Comparison of ENCODE assay signal across 7 cellular contexts in the genomic region with DNA sequence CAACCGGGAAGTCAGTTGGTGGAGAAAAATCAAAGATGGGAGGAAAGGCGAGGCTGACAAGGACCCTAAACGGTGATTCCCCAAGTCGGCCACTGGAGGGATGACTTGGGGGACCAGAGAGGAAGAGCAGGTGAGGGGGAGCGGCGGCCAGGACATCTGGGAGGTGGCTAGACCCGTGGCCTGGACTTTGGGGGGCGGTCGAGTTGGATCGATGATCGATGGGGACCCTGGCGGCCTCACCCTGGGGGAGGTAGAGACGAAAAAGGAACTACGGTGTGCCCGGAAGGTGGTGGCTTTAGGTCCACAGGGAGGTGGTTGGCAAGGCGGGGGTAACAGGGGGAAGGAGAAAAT. TPM values are rescaled to one million over a fixed set of nuclear protein-coding genes. Genes with fewer than 3 reads are reported as not detected.
DNase-seq lines count a peak whose midpoint lies in the region; ATAC-seq and TF ChIP-seq lines count a peak whose summit lies in the region.

No MANE protein-coding gene starts in this region.

- no peak for TF ChIP-seq POLR2A in ovary (IDR thresholded peaks at IDR 0.05)

- no peaks in the 10 kb centered on the region for H3K27me3 ChIP-seq in H7 (ENCODE audit: control insufficient read depth, insufficient read depth, low read length)
- no peaks in the 10 kb centered on the region for H3K27me3 ChIP-seq in RWPE2 (ENCODE audit: insufficient read depth, poor library complexity, severe bottlenecking)
- no peaks in the 10 kb centered on the region for H3K27me3 ChIP-seq in ovary

- intact Hi-C loops in ovary (cut with DNase I): no loop called here

- H3K36me3 ChIP-seq in H7 (replicated peaks; ENCODE audit: control insufficient read depth, insufficient read depth, low read length) (peaks cover 6% of the 10 kb centered on the region), RWPE2 (ENCODE audit: low read depth) (peaks cover 19% of the 10 kb centered on the region), ovary (no peaks in the 10 kb centered on the region)

- H3K4me1 ChIP-seq in RWPE2 (ENCODE audit: insufficient read depth, poor library complexity, severe bottlenecking) (peaks cover 34% of the 10 kb centered on the region), ovary (ENCODE audit: insufficient read depth) (peaks cover 40% of the 10 kb centered on the region)

- DNase-seq in H7 (peak; percentile 81), RWPE2 (ENCODE audit: low spot score) (no peak), epithelial cell of prostate (ENCODE audit: low read depth, low spot score) (no peak), ovary (peak in 2 of 5 donors; percentile 64 to 68), NCI-H226 (no peak), GF-D8 (lab: John Stamatoyannopoulos, UW) (no peak)

- peak overlapping the region; percentile 78 for H3K4me3 ChIP-seq in H7 (ENCODE audit: insufficient read depth, low read depth, low read length)
- H3K4me3 ChIP-seq in RWPE2 (ENCODE audit: severe bottlenecking): peak overlapping the region; percentile 68
- peak overlapping the region; percentile 52 for H3K4me3 ChIP-seq in ovary

- 21 to 31% (median 26%) methylated on average over 16 of the region's 16 CpGs for WGBS in ovary, 3 donors

- TF ChIP-seq EP300 in ovary (IDR thresholded peaks at IDR 0.05): no peak

- H3K9me3 ChIP-seq in RWPE2 (ENCODE audit: severe bottlenecking) (no peaks in the 10 kb centered on the region), ovary (no peaks in the 10 kb centered on the region)

- ATAC-seq in RWPE2 (ENCODE audit: low read depth) (no peak), HG02610 (IDR thresholded peaks at IDR 0.05; ENCODE audit: unreplicated experiment) (no peak)

- TF ChIP-seq CTCF in RWPE2 (IDR thresholded peaks at IDR 0.05; ENCODE audit: poor library complexity, severe bottlenecking): no peak
- no peak for TF ChIP-seq CTCF in ovary (IDR thresholded peaks at IDR 0.05)

- H3K27ac ChIP-seq in RWPE2 (ENCODE audit: poor library complexity, severe bottlenecking) (peak overlapping the region; percentile 97), epithelial cell of prostate (peak overlapping the region; percentile 99), ovary (peak overlapping the region; percentile 84 to 91)

RNA-seq across cellular contexts. Expression of a gene that starts 7.6 kb away (rescaled TPM):
- 219 and 221 TPM in 2 replicates for total RNA-seq in H7 (2014; rRNA removed; shearing (Covaris generic))
- total RNA-seq in ovary: 100 to 1,000 TPM; 602 to 917 (median 855) TPM
- polyA plus RNA-seq in ovary: 1,000 to 10,000 TPM in 1 of 2 donors, 100 to 1,000 TPM in 1; 610 to 1,254 TPM

RNA-seq across cellular contexts. Expression of a gene that starts 13.1 kb away (rescaled TPM):
- 35.1 and 50.3 TPM in 2 replicates for total RNA-seq in H7 (2014; rRNA removed; shearing (Covaris generic))
- 100 to 1,000 TPM in 5 of 7 donors, 10 to 100 TPM in 2; 44.9 to 261 (median 107) TPM for total RNA-seq in ovary
- 10 to 100 TPM; 10.1 to 26.7 TPM for polyA plus RNA-seq in ovary

RNA-seq across cellular contexts. Expression of a gene that starts 13.8 kb away (rescaled TPM):
- 78.0 and 83.1 TPM in 2 replicates for total RNA-seq in H7 (2014; rRNA removed; shearing (Covaris generic))
- total RNA-seq in ovary: 10 to 100 TPM; 21.7 to 72.5 (median 26.7) TPM
- polyA plus RNA-seq in ovary: 10 to 100 TPM in 1 of 2 donors, under 1 TPM in 1; 0.30 to 35.2 TPM

RNA-seq across cellular contexts. Expression of a gene that starts 19.9 kb away (rescaled TPM):
- 44.7 and 53.1 TPM in 2 replicates for total RNA-seq in H7 (2014; rRNA removed; shearing (Covaris generic))
- total RNA-seq in ovary: 100 to 1,000 TPM in 6 of 7 donors, 10 to 100 TPM in 1; 71.9 to 218 (median 148) TPM
- polyA plus RNA-seq in ovary: 100 to 1,000 TPM in 1 of 2 donors, 1 to 10 TPM in 1; 1.3 to 110 TPM

RNA-seq across cellular contexts. Expression of a gene that starts 23.7 kb away (rescaled TPM):
- 6.7 and 9.8 TPM in 2 replicates for total RNA-seq in H7 (2014; rRNA removed; shearing (Covaris generic))
- total RNA-seq in ovary: 10 to 100 TPM in 2 of 7 donors, 1 to 10 TPM in 2, under 1 TPM in 3; 0.61 to 21.1 (median 2.4) TPM
- polyA plus RNA-seq in ovary: under 1 TPM in 1 of 2 donors, not detected in 1; 0.45 TPM
